14 cellular contexts compared by ENCODE assay signal in genomic region chr12:101781834-101782543, GRCh38.
DNase-seq lines count a peak whose midpoint lies in the region; ATAC-seq and TF ChIP-seq lines count a peak whose summit lies in the region.
"Had no signal": no experiment of that assay in that cellular context is flagged by ENCODE, and none has a peak within 500 bp of the region (broad histone marks: within the 10 kb centered on the region; RNA-seq: fewer than 3 reads in every experiment).

No MANE protein-coding gene starts in this region.

- DNase-seq in GM03348 (ENCODE audit: low spot score) (peak; percentile 23), RKO (ENCODE audit: low spot score) (peak; percentile 3), cardiac fibroblast (ENCODE audit: low read depth in 2 of 2) (peak; percentile 39 to 59), iPS-NIHi7 (ENCODE audit: extremely low spot score) (no peak)
- DNase-seq in stimulated activated effector memory CD8-positive, alpha-beta T cell treated with anti-CD3 and anti-CD28 coated beads, Interleukin-12 subunit alpha, Interleukin-12 subunit beta, amount 100 ng/mL, for 72 hours (ENCODE audit: low spot score in 2 of 2), result no peak
- DNase-seq in stimulated activated CD4-positive, alpha-beta T cell treated with anti-CD3 and anti-CD28 coated beads, Interleukin-4, amount 100 ng/mL, for 1 hour, result no peak
- DNase-seq: activated CD4-positive, alpha-beta T cell treated with anti-CD3 and anti-CD28 coated beads, Interleukin-2, amount 50 U/mL, for 1 hour; amygdala; Calu3; effector CD8-positive, alpha-beta T cell; NCI-H446; PC-3; T-cell had no signal

- peaks cover 81% of the 10 kb centered on the region for H3K36me3 Mint-ChIP-seq in stimulated activated effector memory CD8-positive, alpha-beta T cell treated with anti-CD3 and anti-CD28 coated beads, Interleukin-12 subunit alpha, Interleukin-12 subunit beta, amount 100 ng/mL, for 72 hours

- peak overlapping the region; percentile 91 for H3K27ac Mint-ChIP-seq in stimulated activated effector memory CD8-positive, alpha-beta T cell treated with anti-CD3 and anti-CD28 coated beads, Interleukin-12 subunit alpha, Interleukin-12 subunit beta, amount 100 ng/mL, for 72 hours

- peaks cover 44% of the 10 kb centered on the region for H3K4me1 Mint-ChIP-seq in stimulated activated effector memory CD8-positive, alpha-beta T cell treated with anti-CD3 and anti-CD28 coated beads, Interleukin-12 subunit alpha, Interleukin-12 subunit beta, amount 100 ng/mL, for 72 hours

- peak overlapping the region; percentile 32 for H3K4me3 Mint-ChIP-seq in stimulated activated effector memory CD8-positive, alpha-beta T cell treated with anti-CD3 and anti-CD28 coated beads, Interleukin-12 subunit alpha, Interleukin-12 subunit beta, amount 100 ng/mL, for 72 hours
- H3K4me3 Mint-ChIP-seq: T-cell had no signal

- H3K9me3 Mint-ChIP-seq in stimulated activated effector memory CD8-positive, alpha-beta T cell treated with anti-CD3 and anti-CD28 coated beads, Interleukin-12 subunit alpha, Interleukin-12 subunit beta, amount 100 ng/mL, for 72 hours, result no peaks in the 10 kb centered on the region
- H3K9me3 Mint-ChIP-seq: T-cell had no signal

- ATAC-seq in stimulated activated effector memory CD8-positive, alpha-beta T cell treated with anti-CD3 and anti-CD28 coated beads, Interleukin-12 subunit alpha, Interleukin-12 subunit beta, amount 100 ng/mL, for 72 hours, result peak; percentile 83
- no peak for ATAC-seq in GM18517 (IDR thresholded peaks at IDR 0.05; ENCODE audit: unreplicated experiment)
- ATAC-seq: T-cell had no signal

- H3K4me3 ChIP-seq in cardiac fibroblast (replicated peaks in 1 of 2; ENCODE audit: low read depth in 2 of 2, low read length in 2 of 2), result no peak overlapping the region

- TF ChIP-seq CTCF in cardiac fibroblast (IDR thresholded peaks at IDR 0.05; ENCODE audit: low read depth, low read length), result no peak

Comparison
In these comparisons a context has a peak if more than half of its experiments do, and no peak if none do; other contexts are left out.
1. DNase-seq: peak in GM03348 (single experiment), RKO (single experiment) and cardiac fibroblast (2 of 2); none in stimulated activated effector memory CD8-positive, alpha-beta T cell treated with anti-CD3 and anti-CD28 coated beads, Interleukin-12 subunit alpha, Interleukin-12 subunit beta, amount 100 ng/mL, for 72 hours (0 of 2), iPS-NIHi7 (single experiment) and stimulated activated CD4-positive, alpha-beta T cell treated with anti-CD3 and anti-CD28 coated beads, Interleukin-4, amount 100 ng/mL, for 1 hour (single experiment).